In genomic region chr1:25797939-25798338, GRCh38 we compare ENCODE assay signal across 9 cellular contexts. TPM values are rescaled to one million over a fixed set of nuclear protein-coding genes. Genes with fewer than 3 reads are reported as not detected.
A peak's percentile ranks its signal among the peaks of the same experiment; 100 is the strongest.
DNase-seq lines count a peak whose midpoint lies in the region; ATAC-seq and TF ChIP-seq lines count a peak whose summit lies in the region.
"Had no signal": no experiment of that assay in that cellular context is flagged by ENCODE, and none has a peak within 500 bp of the region (broad histone marks: within the 10 kb centered on the region; RNA-seq: fewer than 3 reads in every experiment).

No MANE protein-coding gene starts in this region.

- H3K36me3 Mint-ChIP-seq in T-cell = no peaks in the 10 kb centered on the region

- TF ChIP-seq CTCF in foreskin fibroblast (IDR thresholded peaks at IDR 0.05; ENCODE audit: low read depth, low read length) (peak; percentile 54), thyroid gland (IDR thresholded peaks at IDR 0.05) (peak in 4 of 6 experiments; percentile 9 to 27 (median 24))

- H3K9me3 ChIP-seq in thyroid gland = no peaks in the 10 kb centered on the region
- H3K9me3 ChIP-seq: pancreas had no signal

- no peak for TF ChIP-seq POLR2A in thyroid gland (IDR thresholded peaks at IDR 0.05)

- H3K4me1 ChIP-seq in thyroid gland = peaks cover 23 to 43% of the 10 kb centered on the region in 2 donors

- peak overlapping the region in 1 of 3 donors; percentile 72 for H3K27ac ChIP-seq in thyroid gland
- H3K27ac ChIP-seq: pancreas had no signal

- no peaks in the 10 kb centered on the region for H3K36me3 ChIP-seq in thyroid gland
- H3K36me3 ChIP-seq: pancreas had no signal

- CTCF ChIA-PET in T-cell (lab: Charles Lee) = interaction anchor here in 1 of 2 donors (0.7 kb wide), 1 partner anchor 179 kb away, joined by 3 read pairs; no protein-coding TSS in a partner anchor

- H3K4me3 ChIP-seq in foreskin fibroblast (ENCODE audit: low read depth in 1 of 2, low read length in 2 of 2) = no peak overlapping the region
- no peak overlapping the region for H3K4me3 ChIP-seq in thyroid gland (replicated peaks in 1 of 3)
- H3K4me3 ChIP-seq: pancreas had no signal

- H3K9me3 Mint-ChIP-seq in T-cell = no peaks in the 10 kb centered on the region

- ATAC-seq in T-cell (replicated peaks in 1 of 4) (no peak), GM21447 (IDR thresholded peaks at IDR 0.05; ENCODE audit: unreplicated experiment) (no peak)

- H3K4me3 Mint-ChIP-seq in T-cell = peak overlapping the region in 2 of 3 donors; percentile 71 to 75

- H3K27me3 Mint-ChIP-seq in T-cell = no peaks in the 10 kb centered on the region

- H3K4me1 Mint-ChIP-seq in T-cell = peaks cover 71 to 81% (median 73%) of the 10 kb centered on the region in 3 donors

- intact Hi-C loops in thyroid gland (cut with DNase I) = loop anchor here (5.0 to 10.0 kb wide), 3 partner anchors 101 to 253 kb away; partner anchors contain the start of gene LDLRAP1

- POLR2A ChIA-PET in T-cell (lab: Charles Lee) = interaction anchor here in 1 of 2 donors (0.6 kb wide), 1 partner anchor 911 kb away, joined by 7 read pairs; no protein-coding TSS in a partner anchor

- H3K27me3 ChIP-seq in thyroid gland = no peaks in the 10 kb centered on the region
- H3K27me3 ChIP-seq: pancreas had no signal

- peak overlapping the region; percentile 93 to 96 for H3K27ac Mint-ChIP-seq in T-cell

- WGBS in thyroid gland, 2 donors = 84 to 92% methylated on average over 5 to 8 of the region's 8 CpGs

- DNase-seq in activated effector memory CD4-positive, alpha-beta T cell treated with anti-CD3 and anti-CD28 coated beads, Interleukin-2, amount 50 U/mL, for 16 hours = peak; percentile 73
- DNase-seq in activated effector memory CD4-positive, alpha-beta T cell treated with Interleukin-2 at 50 U/mL for 16 hours = no peak
- DNase-seq in T-cell (peak in 1 of 34 experiments; percentile 23), foreskin fibroblast (peak in 1 of 2 donors; percentile 54), thyroid gland (no peak), NCI-H526 treated with DMSO at 0.1 percent for 48 hours (lab: John Stamatoyannopoulos, UW) (no peak)
- no peak for DNase-seq in activated CD4-positive, CD25-positive, alpha-beta regulatory T cell (lab: John Stamatoyannopoulos, UW)

RNA-seq across cellular contexts. Expression of gene SELENON, which starts 2.1 kb away (rescaled TPM):
- total RNA-seq in T-cell = 10 to 100 TPM; 22.4 to 28.9 (median 25.9) TPM
- 10 to 100 TPM; 31.2 to 58.2 (median 55.2) TPM for total RNA-seq in thyroid gland

RNA-seq across cellular contexts. Expression of gene MTFR1L, which starts 21.8 kb away (rescaled TPM):
- total RNA-seq in T-cell = 10 to 100 TPM; 39.6 to 48.1 (median 41.6) TPM
- 100 to 1,000 TPM in 1 of 4 donors, 10 to 100 TPM in 3; 75.7 to 109 (median 99.2) TPM for total RNA-seq in thyroid gland
